ENCODE assay signal across 1 cellular context in genomic region chr4:54064317-54065275, GRCh38.
TF ChIP-seq lines count a peak whose summit lies in the region.

TSS of gene CHIC2 (minus strand) at chr4:54064605. CDS start at chr4:54064300, 305 bp downstream.

TF ChIP-seq in HepG2, 621 proteins besides CTCF, POLR2A, EP300 and RAD21 (continued from another document):
- TF ChIP-seq, protein P1, sequence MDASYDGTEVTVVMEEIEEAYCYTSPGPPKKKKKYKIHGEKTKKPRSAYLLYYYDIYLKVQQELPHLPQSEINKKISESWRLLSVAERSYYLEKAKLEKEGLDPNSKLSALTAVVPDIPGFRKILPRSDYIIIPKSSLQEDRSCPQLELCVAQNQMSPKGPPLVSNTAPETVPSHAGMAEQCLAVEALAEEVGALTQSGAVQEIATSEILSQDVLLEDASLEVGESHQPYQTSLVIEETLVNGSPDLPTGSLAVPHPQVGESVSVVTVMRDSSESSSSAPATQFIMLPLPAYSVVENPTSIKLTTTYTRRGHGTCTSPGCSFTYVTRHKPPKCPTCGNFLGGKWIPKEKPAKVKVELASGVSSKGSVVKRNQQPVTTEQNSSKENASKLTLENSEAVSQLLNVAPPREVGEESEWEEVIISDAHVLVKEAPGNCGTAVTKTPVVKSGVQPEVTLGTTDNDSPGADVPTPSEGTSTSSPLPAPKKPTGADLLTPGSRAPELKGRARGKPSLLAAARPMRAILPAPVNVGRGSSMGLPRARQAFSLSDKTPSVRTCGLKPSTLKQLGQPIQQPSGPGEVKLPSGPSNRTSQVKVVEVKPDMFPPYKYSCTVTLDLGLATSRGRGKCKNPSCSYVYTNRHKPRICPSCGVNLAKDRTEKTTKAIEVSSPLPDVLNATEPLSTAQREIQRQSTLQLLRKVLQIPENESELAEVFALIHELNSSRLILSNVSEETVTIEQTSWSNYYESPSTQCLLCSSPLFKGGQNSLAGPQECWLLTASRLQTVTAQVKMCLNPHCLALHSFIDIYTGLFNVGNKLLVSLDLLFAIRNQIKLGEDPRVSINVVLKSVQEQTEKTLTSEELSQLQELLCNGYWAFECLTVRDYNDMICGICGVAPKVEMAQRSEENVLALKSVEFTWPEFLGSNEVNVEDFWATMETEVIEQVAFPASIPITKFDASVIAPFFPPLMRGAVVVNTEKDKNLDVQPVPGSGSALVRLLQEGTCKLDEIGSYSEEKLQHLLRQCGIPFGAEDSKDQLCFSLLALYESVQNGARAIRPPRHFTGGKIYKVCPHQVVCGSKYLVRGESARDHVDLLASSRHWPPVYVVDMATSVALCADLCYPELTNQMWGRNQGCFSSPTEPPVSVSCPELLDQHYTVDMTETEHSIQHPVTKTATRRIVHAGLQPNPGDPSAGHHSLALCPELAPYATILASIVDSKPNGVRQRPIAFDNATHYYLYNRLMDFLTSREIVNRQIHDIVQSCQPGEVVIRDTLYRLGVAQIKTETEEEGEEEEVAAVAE (CRISPR knock-in tag; IDR thresholded peaks at IDR 0.05; ENCODE audit: borderline replicate concordance): peak; percentile 71; the same call in 1 of the 2 replicates
- TF ChIP-seq ZZZ3 (CRISPR knock-in tag; IDR thresholded peaks at IDR 0.05; ENCODE audit: borderline replicate concordance) (peak; percentile 51; the same call in 1 of the 2 replicates), ZNF83 (CRISPR knock-in tag; IDR thresholded peaks at IDR 0.05; ENCODE audit: borderline replicate concordance) (peak; percentile 34; the same call in 1 of the 2 replicates), HDAC1 (CRISPR knock-in tag; IDR thresholded peaks at IDR 0.05) (peak; percentile 66)
- TF ChIP-seq, protein P2, sequence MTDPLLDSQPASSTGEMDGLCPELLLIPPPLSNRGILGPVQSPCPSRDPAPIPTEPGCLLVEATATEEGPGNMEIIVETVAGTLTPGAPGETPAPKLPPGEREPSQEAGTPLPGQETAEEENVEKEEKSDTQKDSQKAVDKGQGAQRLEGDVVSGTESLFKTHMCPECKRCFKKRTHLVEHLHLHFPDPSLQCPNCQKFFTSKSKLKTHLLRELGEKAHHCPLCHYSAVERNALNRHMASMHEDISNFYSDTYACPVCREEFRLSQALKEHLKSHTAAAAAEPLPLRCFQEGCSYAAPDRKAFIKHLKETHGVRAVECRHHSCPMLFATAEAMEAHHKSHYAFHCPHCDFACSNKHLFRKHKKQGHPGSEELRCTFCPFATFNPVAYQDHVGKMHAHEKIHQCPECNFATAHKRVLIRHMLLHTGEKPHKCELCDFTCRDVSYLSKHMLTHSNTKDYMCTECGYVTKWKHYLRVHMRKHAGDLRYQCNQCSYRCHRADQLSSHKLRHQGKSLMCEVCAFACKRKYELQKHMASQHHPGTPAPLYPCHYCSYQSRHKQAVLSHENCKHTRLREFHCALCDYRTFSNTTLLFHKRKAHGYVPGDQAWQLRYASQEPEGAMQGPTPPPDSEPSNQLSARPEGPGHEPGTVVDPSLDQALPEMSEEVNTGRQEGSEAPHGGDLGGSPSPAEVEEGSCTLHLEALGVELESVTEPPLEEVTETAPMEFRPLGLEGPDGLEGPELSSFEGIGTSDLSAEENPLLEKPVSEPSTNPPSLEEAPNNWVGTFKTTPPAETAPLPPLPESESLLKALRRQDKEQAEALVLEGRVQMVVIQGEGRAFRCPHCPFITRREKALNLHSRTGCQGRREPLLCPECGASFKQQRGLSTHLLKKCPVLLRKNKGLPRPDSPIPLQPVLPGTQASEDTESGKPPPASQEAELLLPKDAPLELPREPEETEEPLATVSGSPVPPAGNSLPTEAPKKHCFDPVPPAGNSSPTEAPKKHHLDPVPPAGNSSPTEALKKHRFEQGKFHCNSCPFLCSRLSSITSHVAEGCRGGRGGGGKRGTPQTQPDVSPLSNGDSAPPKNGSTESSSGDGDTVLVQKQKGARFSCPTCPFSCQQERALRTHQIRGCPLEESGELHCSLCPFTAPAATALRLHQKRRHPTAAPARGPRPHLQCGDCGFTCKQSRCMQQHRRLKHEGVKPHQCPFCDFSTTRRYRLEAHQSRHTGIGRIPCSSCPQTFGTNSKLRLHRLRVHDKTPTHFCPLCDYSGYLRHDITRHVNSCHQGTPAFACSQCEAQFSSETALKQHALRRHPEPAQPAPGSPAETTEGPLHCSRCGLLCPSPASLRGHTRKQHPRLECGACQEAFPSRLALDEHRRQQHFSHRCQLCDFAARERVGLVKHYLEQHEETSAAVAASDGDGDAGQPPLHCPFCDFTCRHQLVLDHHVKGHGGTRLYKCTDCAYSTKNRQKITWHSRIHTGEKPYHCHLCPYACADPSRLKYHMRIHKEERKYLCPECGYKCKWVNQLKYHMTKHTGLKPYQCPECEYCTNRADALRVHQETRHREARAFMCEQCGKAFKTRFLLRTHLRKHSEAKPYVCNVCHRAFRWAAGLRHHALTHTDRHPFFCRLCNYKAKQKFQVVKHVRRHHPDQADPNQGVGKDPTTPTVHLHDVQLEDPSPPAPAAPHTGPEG (CRISPR knock-in tag; IDR thresholded peaks at IDR 0.05): peak; percentile 90; the same call in 1 of the 2 replicates
